Comparison of ENCODE assay signal across 26 cellular contexts in the genomic region with DNA sequence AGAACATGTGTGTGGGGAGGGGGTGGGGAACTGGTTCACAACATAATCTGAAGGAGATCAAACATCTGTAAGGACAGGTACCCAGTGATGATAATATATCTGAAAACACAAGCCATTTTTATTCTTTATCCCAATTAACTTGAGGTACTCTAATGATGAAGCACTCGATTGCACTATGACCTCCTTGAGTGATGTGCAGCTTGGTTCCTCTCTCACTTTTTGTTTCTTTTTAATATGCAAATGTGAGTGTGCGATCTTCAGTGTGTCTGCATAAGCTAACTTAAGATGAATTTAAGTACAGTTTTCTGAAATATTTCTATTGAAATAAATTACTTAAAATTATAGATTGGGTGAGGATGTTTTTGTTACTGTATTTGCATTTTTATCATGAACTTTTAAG. TPM values are rescaled to one million over a fixed set of nuclear protein-coding genes. Genes with fewer than 3 reads are reported as not detected.
DNase-seq lines count a peak whose midpoint lies in the region; ATAC-seq and TF ChIP-seq lines count a peak whose summit lies in the region.
"Had no signal": no experiment of that assay in that cellular context is flagged by ENCODE, and none has a peak within 500 bp of the region (broad histone marks: within the 10 kb centered on the region; RNA-seq: fewer than 3 reads in every experiment).

No MANE protein-coding gene starts in this region.

- H3K27me3 Mint-ChIP-seq in stimulated activated naive B cell treated with anti-CD40 and anti-IgM and Interleukin-4, amounts not matched to agents 10 μg/mL and 1 μg/mL and 100 μg/mL, for 72 hours = no peaks in the 10 kb centered on the region
- H3K27me3 Mint-ChIP-seq in effector memory CD8-positive, alpha-beta T cell = peaks cover 26 to 33% of the 10 kb centered on the region in 2 donors
- H3K27me3 Mint-ChIP-seq in type B pancreatic cell = no peaks in the 10 kb centered on the region
- H3K27me3 Mint-ChIP-seq: natural killer cell treated with Interleukin-12 subunit alpha and Interleukin-12 subunit beta and Interleukin-15 and Interleukin-18, amount 100 ng/mL, for 72 hours had no signal

- peaks cover 19 to 34% of the 10 kb centered on the region in 2 donors for H3K4me1 Mint-ChIP-seq in stimulated activated naive B cell treated with anti-CD40 and anti-IgM and Interleukin-4, amounts not matched to agents 10 μg/mL and 1 μg/mL and 100 μg/mL, for 72 hours
- H3K4me1 Mint-ChIP-seq in effector memory CD8-positive, alpha-beta T cell (ENCODE audit: low read depth in 2 of 2) = no peaks in the 10 kb centered on the region
- peaks cover 17% of the 10 kb centered on the region for H3K4me1 Mint-ChIP-seq in type B pancreatic cell (ENCODE audit: unreplicated experiment)
- H3K4me1 Mint-ChIP-seq: activated CD4-positive, alpha-beta T cell treated with anti-CD3 and anti-CD28 coated beads, Interleukin-2, amount 10 ng/mL, durations not matched to agents 24 days and 14 days; immature natural killer cell had no signal

- ATAC-seq in GM18868 (IDR thresholded peaks at IDR 0.05; ENCODE audit: unreplicated experiment) = peak; percentile 47
- peak; percentile 53 for ATAC-seq in GM21526 (IDR thresholded peaks at IDR 0.05; ENCODE audit: low FRiP score, unreplicated experiment)
- peak; percentile 60 for ATAC-seq in HG03432 (IDR thresholded peaks at IDR 0.05; ENCODE audit: unreplicated experiment)
- ATAC-seq in stimulated activated naive B cell treated with anti-CD40 and anti-IgM and Interleukin-4, amounts not matched to agents 10 μg/mL and 1 μg/mL and 100 μg/mL, for 72 hours (replicated peaks) = peak; percentile 76 to 77
- no peak for ATAC-seq in effector memory CD8-positive, alpha-beta T cell (replicated peaks)
- ATAC-seq: left colon; mucosa of descending colon; natural killer cell treated with Interleukin-12 subunit alpha and Interleukin-12 subunit beta and Interleukin-15 and Interleukin-18, amount 100 ng/mL, for 72 hours had no signal

- DNase-seq in stimulated activated naive B cell treated with anti-CD40 and anti-IgM and Interleukin-4, amounts not matched to agents 10 μg/mL and 1 μg/mL and 100 μg/mL, for 72 hours = no peak
- DNase-seq in effector memory CD8-positive, alpha-beta T cell = no peak
- no peak for DNase-seq in type B pancreatic cell (ENCODE audit: extremely low spot score, unreplicated experiment)
- no peak for DNase-seq in stimulated activated naive CD4-positive, alpha-beta T cell treated with Interleukin-2 at 50 U/mL for 16 hours (lab: John Stamatoyannopoulos, UW)
- DNase-seq: activated CD4-positive, alpha-beta T cell treated with anti-CD3 and anti-CD28 coated beads, Interleukin-2, amount 10 ng/mL, durations not matched to agents 24 days and 14 days; colonic mucosa; effector memory CD4-positive, alpha-beta T cell; erythroblast; immature natural killer cell; left colon; mucosa of descending colon; NCI-H1092; NCI-H187; NCI-H446 treated with DMSO at 0.1 percent for 48 hours; sigmoid colon; stimulated activated CD4-positive, alpha-beta T cell treated with anti-CD3 and anti-CD28 coated beads, Interleukin-12 subunit alpha, Interleukin-12 subunit beta, amount 100 ng/mL, for 4 hours; stimulated activated CD4-positive, alpha-beta T cell treated with anti-CD3 and anti-CD28 coated beads, Interleukin-2, amount 100 ng/mL, for 48 hours; T-helper 9 cell; WERI-Rb-1 had no signal

- no peak for TF ChIP-seq CTCF in type B pancreatic cell (conservative IDR thresholded peaks at IDR 0.05)

- peaks cover 0 to 3% of the 10 kb centered on the region in 2 donors for H3K9me3 Mint-ChIP-seq in stimulated activated naive B cell treated with anti-CD40 and anti-IgM and Interleukin-4, amounts not matched to agents 10 μg/mL and 1 μg/mL and 100 μg/mL, for 72 hours
- no peaks in the 10 kb centered on the region for H3K9me3 Mint-ChIP-seq in effector memory CD8-positive, alpha-beta T cell
- H3K9me3 Mint-ChIP-seq in type B pancreatic cell = peaks cover 13% of the 10 kb centered on the region
- H3K9me3 Mint-ChIP-seq: natural killer cell treated with Interleukin-12 subunit alpha and Interleukin-12 subunit beta and Interleukin-15 and Interleukin-18, amount 100 ng/mL, for 72 hours had no signal

- peaks cover 18 to 40% of the 10 kb centered on the region in 2 donors for H3K36me3 Mint-ChIP-seq in stimulated activated naive B cell treated with anti-CD40 and anti-IgM and Interleukin-4, amounts not matched to agents 10 μg/mL and 1 μg/mL and 100 μg/mL, for 72 hours
- no peaks in the 10 kb centered on the region for H3K36me3 Mint-ChIP-seq in effector memory CD8-positive, alpha-beta T cell (ENCODE audit: insufficient read depth)
- H3K36me3 Mint-ChIP-seq in type B pancreatic cell = peaks cover 37% of the 10 kb centered on the region

- peak overlapping the region in 1 of 2 donors; percentile 14 for H3K4me3 Mint-ChIP-seq in stimulated activated naive B cell treated with anti-CD40 and anti-IgM and Interleukin-4, amounts not matched to agents 10 μg/mL and 1 μg/mL and 100 μg/mL, for 72 hours
- no peak overlapping the region for H3K4me3 Mint-ChIP-seq in effector memory CD8-positive, alpha-beta T cell
- no peak overlapping the region for H3K4me3 Mint-ChIP-seq in type B pancreatic cell
- H3K4me3 Mint-ChIP-seq: activated CD4-positive, alpha-beta T cell treated with anti-CD3 and anti-CD28 coated beads, Interleukin-2, amount 10 ng/mL, durations not matched to agents 24 days and 14 days; immature natural killer cell; natural killer cell treated with Interleukin-12 subunit alpha and Interleukin-12 subunit beta and Interleukin-15 and Interleukin-18, amount 100 ng/mL, for 72 hours had no signal

- peak overlapping the region; percentile 67 for H3K27ac Mint-ChIP-seq in stimulated activated naive B cell treated with anti-CD40 and anti-IgM and Interleukin-4, amounts not matched to agents 10 μg/mL and 1 μg/mL and 100 μg/mL, for 72 hours
- H3K27ac Mint-ChIP-seq in effector memory CD8-positive, alpha-beta T cell = no peak overlapping the region
- H3K27ac Mint-ChIP-seq in type B pancreatic cell = no peak overlapping the region
- H3K27ac Mint-ChIP-seq: activated CD4-positive, alpha-beta T cell treated with anti-CD3 and anti-CD28 coated beads, Interleukin-2, amount 10 ng/mL, durations not matched to agents 24 days and 14 days; immature natural killer cell; natural killer cell treated with Interleukin-12 subunit alpha and Interleukin-12 subunit beta and Interleukin-15 and Interleukin-18, amount 100 ng/mL, for 72 hours had no signal

RNA-seq across cellular contexts. Expression of a gene that starts 50.6 kb away (rescaled TPM):
- 0.43 and 17.9 TPM in 2 replicates for total RNA-seq in type B pancreatic cell (ENCODE audit: low replicate concordance)
- total RNA-seq: activated CD4-positive, alpha-beta T cell treated with anti-CD3 and anti-CD28 coated beads, Interleukin-2, amount 10 ng/mL, durations not matched to agents 24 days and 14 days; activated CD8-positive, alpha-beta memory T cell treated with anti-CD3 and anti-CD28 coated beads for 36 hours; HT1080; natural killer cell treated with Interleukin-12 subunit alpha and Interleukin-12 subunit beta and Interleukin-15 and Interleukin-18, amount 100 ng/mL, for 72 hours; OCI-LY7 had no signal
